ENCODE assay signal across 1 cellular context in genomic region chr9:90038778-90039177, GRCh38.
TF ChIP-seq lines count a peak whose summit lies in the region.

No MANE protein-coding gene starts in this region.

TF ChIP-seq in WTC11, 78 proteins besides CTCF, POLR2A, EP300 and RAD21 (continued from another document):
- TF ChIP-seq PREB (CRISPR knock-in tag; IDR thresholded peaks at IDR 0.05; ENCODE audit: borderline replicate concordance) = no peak
- TF ChIP-seq FOXP4 (CRISPR knock-in tag; IDR thresholded peaks at IDR 0.05) = no peak
- no peak for TF ChIP-seq STAT6 (CRISPR knock-in tag; conservative IDR thresholded peaks at IDR 0.05; ENCODE audit: low read depth)
